In the genomic region with DNA sequence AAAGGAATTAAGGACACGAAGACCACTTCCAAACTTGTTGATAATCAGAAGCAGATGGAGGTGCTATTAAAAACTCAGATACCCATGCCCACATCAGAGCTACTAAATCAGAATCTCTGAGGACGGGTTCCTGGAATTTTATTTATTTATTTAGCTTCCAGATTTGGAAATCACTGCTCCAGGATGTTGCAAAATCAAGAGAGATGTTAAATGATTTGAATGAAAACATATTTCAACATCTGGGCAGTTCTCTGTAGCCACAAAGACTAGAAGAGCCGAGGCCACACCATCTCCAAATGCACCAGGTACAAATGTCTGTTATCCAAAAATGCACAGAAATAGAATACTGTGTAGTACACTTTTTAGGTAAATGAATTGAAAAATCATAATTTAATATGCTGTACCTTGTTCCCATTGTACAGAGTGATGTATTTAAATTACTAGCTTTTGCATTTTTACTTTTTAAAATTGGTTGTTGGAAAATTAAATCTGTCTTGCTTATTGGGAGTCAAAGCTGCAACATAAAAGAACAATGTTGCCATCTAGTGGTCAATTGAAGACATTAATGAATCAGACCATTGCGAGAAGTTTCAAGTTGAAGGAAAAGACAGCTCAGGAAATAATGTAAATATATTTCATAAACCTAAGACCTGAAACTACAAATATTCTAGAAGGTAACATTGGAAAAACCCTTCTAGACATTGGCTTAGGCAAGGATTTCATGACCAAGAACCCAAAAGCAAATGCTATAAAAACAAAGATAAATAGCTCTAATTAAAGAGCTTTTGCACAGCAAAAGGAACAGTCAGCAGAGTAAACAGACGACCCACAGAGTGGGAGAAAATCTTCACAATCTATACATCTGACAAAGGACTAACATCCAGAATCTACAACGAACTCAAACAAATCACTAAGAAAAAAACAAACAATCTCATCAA, we compare ENCODE assay signal across 8 cellular contexts.
DNase-seq lines count a peak whose midpoint lies in the region; ATAC-seq and TF ChIP-seq lines count a peak whose summit lies in the region.

No MANE protein-coding gene starts in this region.

- no peaks in the 10 kb centered on the region for H3K9me3 ChIP-seq in colonic mucosa

- H3K4me1 Mint-ChIP-seq in activated naive CD4-positive, alpha-beta T cell treated with anti-CD3 and anti-CD28 coated beads for 36 hours (ENCODE audit: low read depth): no peaks in the 10 kb centered on the region

- peak; percentile 42 for DNase-seq in GM03348 (ENCODE audit: low spot score)
- DNase-seq in HCEC 1CT: peak; percentile 51
- DNase-seq in NCI-H69 (lab: John Stamatoyannopoulos, UW): peak; percentile 27
- DNase-seq in colonic mucosa: no peak
- peak; percentile 71 for DNase-seq in medulla oblongata (ENCODE audit: extremely low spot score)
- no peak for DNase-seq in activated naive CD4-positive, alpha-beta T cell treated with anti-CD3 and anti-CD28 coated beads for 36 hours

- H3K4me3 ChIP-seq in colonic mucosa: no peak overlapping the region

- ATAC-seq in GM21825 (IDR thresholded peaks at IDR 0.05; ENCODE audit: unreplicated experiment) (no peak), HG03439 (IDR thresholded peaks at IDR 0.05; ENCODE audit: unreplicated experiment) (no peak)

- CTCF ChIA-PET in activated naive CD4-positive, alpha-beta T cell treated with anti-CD3 and anti-CD28 coated beads for 36 hours (lab: Charles Lee): interaction anchor here (0.6 to 5.7 kb wide), 34 partner anchors 10 to 1552 kb away, joined by 3 to 98 read pairs (median 4); no protein-coding TSS in a partner anchor

- H3K27ac Mint-ChIP-seq in activated naive CD4-positive, alpha-beta T cell treated with anti-CD3 and anti-CD28 coated beads for 36 hours: no peak overlapping the region

- H3K27me3 ChIP-seq in colonic mucosa: no peaks in the 10 kb centered on the region

- no peaks in the 10 kb centered on the region for H3K4me1 ChIP-seq in colonic mucosa

- no peaks in the 10 kb centered on the region for H3K9me3 Mint-ChIP-seq in activated naive CD4-positive, alpha-beta T cell treated with anti-CD3 and anti-CD28 coated beads for 36 hours

- peak; percentile 64 for TF ChIP-seq CTCF in colonic mucosa (IDR thresholded peaks at IDR 0.05)

- H3K27ac ChIP-seq in colonic mucosa: no peak overlapping the region

- no peaks in the 10 kb centered on the region for H3K36me3 ChIP-seq in colonic mucosa

- H3K9ac ChIP-seq in colonic mucosa (ENCODE audit: low read depth in 2 of 2, low read length in 2 of 2): no peak overlapping the region

- H3K36me3 Mint-ChIP-seq in activated naive CD4-positive, alpha-beta T cell treated with anti-CD3 and anti-CD28 coated beads for 36 hours (ENCODE audit: low read depth): no peaks in the 10 kb centered on the region

- no peak overlapping the region for H3K4me3 Mint-ChIP-seq in activated naive CD4-positive, alpha-beta T cell treated with anti-CD3 and anti-CD28 coated beads for 36 hours

- H3K27me3 Mint-ChIP-seq in activated naive CD4-positive, alpha-beta T cell treated with anti-CD3 and anti-CD28 coated beads for 36 hours (ENCODE audit: low read depth): peaks cover 8% of the 10 kb centered on the region

- intact Hi-C loops in colonic mucosa (cut with DNase I): loop anchor here (2.0 to 10.0 kb wide), 2 partner anchors 78 to 752 kb away; no protein-coding TSS in a partner anchor
- intact Hi-C loops in activated naive CD4-positive, alpha-beta T cell treated with anti-CD3 and anti-CD28 coated beads for 36 hours (cut with micrococcal nuclease): loop anchor here (1.0 to 5.0 kb wide), 7 partner anchors 40 to 1140 kb away; partner anchors contain the start of gene TTC29

Comparison
In these comparisons a context has a peak if more than half of its experiments do, and no peak if none do; other contexts are left out.
1. DNase-seq: peak in GM03348 (single experiment), HCEC 1CT (single experiment), NCI-H69 (single experiment) and medulla oblongata (single experiment); none in colonic mucosa (single experiment) and activated naive CD4-positive, alpha-beta T cell treated with anti-CD3 and anti-CD28 coated beads for 36 hours (single experiment).